In the genomic region with DNA sequence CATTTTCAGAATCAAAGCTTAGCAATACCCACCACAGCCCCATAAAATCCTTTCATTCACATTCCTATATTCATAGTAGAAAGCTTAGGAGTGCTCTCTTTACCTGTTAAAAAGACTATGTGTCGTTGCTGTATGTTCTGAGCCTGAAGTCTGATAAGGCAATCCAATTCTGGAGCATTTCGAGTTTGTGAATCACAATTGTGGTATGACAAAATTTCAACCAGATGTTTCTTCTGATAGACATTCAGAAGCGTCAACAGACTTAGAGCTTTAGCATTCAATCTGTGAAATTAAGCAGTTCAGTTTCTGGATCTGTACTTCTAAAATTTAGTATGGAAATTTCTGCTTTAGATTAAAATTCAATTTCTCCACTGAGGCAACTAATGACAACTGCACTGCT, we compare ENCODE assay signal across 14 cellular contexts. TPM values are rescaled to one million over a fixed set of nuclear protein-coding genes. Genes with fewer than 3 reads are reported as not detected.
DNase-seq lines count a peak whose midpoint lies in the region; ATAC-seq and TF ChIP-seq lines count a peak whose summit lies in the region.
"Had no signal": no experiment of that assay in that cellular context is flagged by ENCODE, and none has a peak within 500 bp of the region (broad histone marks: within the 10 kb centered on the region; RNA-seq: fewer than 3 reads in every experiment).

No MANE protein-coding gene starts in this region.

- H3K79me2 ChIP-seq in SK-N-SH (ENCODE audit: insufficient read depth) = no peaks in the 10 kb centered on the region

- no peak for TF ChIP-seq EP300 in SK-N-SH (IDR thresholded peaks at IDR 0.05; ENCODE audit: borderline replicate concordance in 1 of 2, low read depth in 1 of 2, low read length in 1 of 2)

- no peak overlapping the region for H3K9ac ChIP-seq in SK-N-SH

- H3K36me3 Mint-ChIP-seq in natural killer cell = peaks cover 23% of the 10 kb centered on the region
- peaks cover 25% of the 10 kb centered on the region for H3K36me3 Mint-ChIP-seq in natural killer cell treated with Interleukin-12 subunit alpha and Interleukin-12 subunit beta and Interleukin-15 and Interleukin-18, amount 100 ng/mL, for 72 hours
- H3K36me3 Mint-ChIP-seq in stimulated activated effector memory CD8-positive, alpha-beta T cell treated with anti-CD3 and anti-CD28 coated beads, Interleukin-12 subunit alpha, Interleukin-12 subunit beta, amount 100 ng/mL, for 72 hours = peaks cover 97% of the 10 kb centered on the region

- intact Hi-C loops in natural killer cell (cut with micrococcal nuclease) = no loop called here

- peaks cover 5 to 8% of the 10 kb centered on the region in 2 donors for H3K4me1 Mint-ChIP-seq in natural killer cell
- H3K4me1 Mint-ChIP-seq in natural killer cell treated with Interleukin-12 subunit alpha and Interleukin-12 subunit beta and Interleukin-15 and Interleukin-18, amount 100 ng/mL, for 72 hours (ENCODE audit: low read depth in 2 of 2) = peaks cover 6 to 8% of the 10 kb centered on the region in 2 donors
- peaks cover 16% of the 10 kb centered on the region for H3K4me1 Mint-ChIP-seq in stimulated activated effector memory CD8-positive, alpha-beta T cell treated with anti-CD3 and anti-CD28 coated beads, Interleukin-12 subunit alpha, Interleukin-12 subunit beta, amount 100 ng/mL, for 72 hours
- H3K4me1 Mint-ChIP-seq: B cell had no signal

- TF ChIP-seq CTCF in natural killer cell (IDR thresholded peaks at IDR 0.05) = no peak
- no peak for TF ChIP-seq CTCF in SK-N-SH (IDR thresholded peaks at IDR 0.05)

- H3K27me3 ChIP-seq in SK-N-SH (ENCODE audit: insufficient read depth) = no peaks in the 10 kb centered on the region
- H3K27me3 ChIP-seq: stomach had no signal

- H3K9me3 Mint-ChIP-seq in natural killer cell = no peaks in the 10 kb centered on the region
- H3K9me3 Mint-ChIP-seq in natural killer cell treated with Interleukin-12 subunit alpha and Interleukin-12 subunit beta and Interleukin-15 and Interleukin-18, amount 100 ng/mL, for 72 hours = no peaks in the 10 kb centered on the region
- no peaks in the 10 kb centered on the region for H3K9me3 Mint-ChIP-seq in stimulated activated effector memory CD8-positive, alpha-beta T cell treated with anti-CD3 and anti-CD28 coated beads, Interleukin-12 subunit alpha, Interleukin-12 subunit beta, amount 100 ng/mL, for 72 hours

- H3K36me3 ChIP-seq in SK-N-SH (replicated peaks in 1 of 2; ENCODE audit: control insufficient read depth in 1 of 2, insufficient read depth in 2 of 2, low read length in 1 of 2) = peaks cover 85 to 86% of the 10 kb centered on the region in 2 experiments

- CTCF ChIA-PET in SK-N-SH (lab: Yijun Ruan, JAX) = interaction anchor here (1.5 kb wide), 1 partner anchor 13 kb away, joined by 3 read pairs; no protein-coding TSS in a partner anchor

- peak overlapping the region; percentile 10 to 48 for H3K27ac Mint-ChIP-seq in natural killer cell
- H3K27ac Mint-ChIP-seq in natural killer cell treated with Interleukin-12 subunit alpha and Interleukin-12 subunit beta and Interleukin-15 and Interleukin-18, amount 100 ng/mL, for 72 hours = no peak overlapping the region
- H3K27ac Mint-ChIP-seq in stimulated activated effector memory CD8-positive, alpha-beta T cell treated with anti-CD3 and anti-CD28 coated beads, Interleukin-12 subunit alpha, Interleukin-12 subunit beta, amount 100 ng/mL, for 72 hours = peak overlapping the region; percentile 72
- H3K27ac Mint-ChIP-seq: B cell had no signal

- H3F3A ChIP-seq in SK-N-SH (replicated peaks; ENCODE audit: insufficient read depth) = peaks cover 37% of the 10 kb centered on the region

- ATAC-seq in natural killer cell = no peak
- no peak for ATAC-seq in natural killer cell treated with Interleukin-12 subunit alpha and Interleukin-12 subunit beta and Interleukin-15 and Interleukin-18, amount 100 ng/mL, for 72 hours
- ATAC-seq in stimulated activated effector memory CD8-positive, alpha-beta T cell treated with anti-CD3 and anti-CD28 coated beads, Interleukin-12 subunit alpha, Interleukin-12 subunit beta, amount 100 ng/mL, for 72 hours = no peak
- ATAC-seq: left colon, psoas muscle had no signal

- H3K4me3 ChIP-seq in SK-N-SH (ENCODE audit: low read depth in 2 of 2, low read length in 1 of 2) = no peak overlapping the region
- H3K4me3 ChIP-seq: psoas muscle, stomach had no signal

- DNase-seq in natural killer cell = no peak
- no peak for DNase-seq in natural killer cell treated with Interleukin-12 subunit alpha and Interleukin-12 subunit beta and Interleukin-15 and Interleukin-18, amount 100 ng/mL, for 72 hours (ENCODE audit: low spot score)
- DNase-seq in SK-N-SH = no peak
- DNase-seq in fibroblast of peridontal ligament (ENCODE audit: extremely low read depth) = peak; percentile 78
- no peak for DNase-seq in stimulated activated effector memory CD8-positive, alpha-beta T cell treated with anti-CD3 and anti-CD28 coated beads, Interleukin-12 subunit alpha, Interleukin-12 subunit beta, amount 100 ng/mL, for 72 hours (ENCODE audit: low spot score in 2 of 2)
- DNase-seq in DMS153 (lab: John Stamatoyannopoulos, UW) = no peak
- no peak for DNase-seq in SKM-1 (lab: John Stamatoyannopoulos, UW; ENCODE audit: unreplicated experiment)
- DNase-seq in DMS153 treated with DMSO at 0.1 percent for 48 hours (lab: John Stamatoyannopoulos, UW; ENCODE audit: unreplicated experiment) = no peak
- DNase-seq: activated CD4-positive, alpha-beta T cell treated with anti-CD3 and anti-CD28 coated beads, Interleukin-2, amount 50 U/mL, for 48 hours; activated effector memory CD4-positive, alpha-beta T cell treated with Interleukin-2 at 50 U/mL for 16 hours; left colon; psoas muscle; stomach had no signal

- H3K9me3 ChIP-seq in SK-N-SH = no peaks in the 10 kb centered on the region
- H3K9me3 ChIP-seq: psoas muscle, stomach had no signal

- POLR2A ChIA-PET in SK-N-SH (lab: Yijun Ruan, JAX) = no interaction called here

- TF ChIP-seq RAD21 in SK-N-SH (IDR thresholded peaks at IDR 0.05; ENCODE audit: low read length) = no peak

- no peaks in the 10 kb centered on the region for H3K9me2 ChIP-seq in SK-N-SH

- peak overlapping the region; percentile 3 to 16; a peak in 3 of 4 replicates for H3K27ac ChIP-seq in SK-N-SH (ENCODE audit: low read depth in 2 of 2, low read length in 1 of 2)
- H3K27ac ChIP-seq: psoas muscle had no signal

- no peaks in the 10 kb centered on the region for H4K20me1 ChIP-seq in SK-N-SH (ENCODE audit: insufficient read depth)

- no peak overlapping the region for H3K4me2 ChIP-seq in SK-N-SH

- no peak overlapping the region for H3K4me3 Mint-ChIP-seq in natural killer cell
- no peak overlapping the region for H3K4me3 Mint-ChIP-seq in natural killer cell treated with Interleukin-12 subunit alpha and Interleukin-12 subunit beta and Interleukin-15 and Interleukin-18, amount 100 ng/mL, for 72 hours
- H3K4me3 Mint-ChIP-seq in stimulated activated effector memory CD8-positive, alpha-beta T cell treated with anti-CD3 and anti-CD28 coated beads, Interleukin-12 subunit alpha, Interleukin-12 subunit beta, amount 100 ng/mL, for 72 hours = no peak overlapping the region
- H3K4me3 Mint-ChIP-seq: B cell had no signal

- no peaks in the 10 kb centered on the region for H3K4me1 ChIP-seq in SK-N-SH (ENCODE audit: control insufficient read depth in 1 of 2, insufficient read depth in 2 of 2, low read depth in 1 of 2, low read length in 1 of 2)
- H3K4me1 ChIP-seq: psoas muscle had no signal

- H2AFZ ChIP-seq in SK-N-SH (ENCODE audit: low read depth) = no peak overlapping the region

- no peaks in the 10 kb centered on the region for H3K27me3 Mint-ChIP-seq in natural killer cell (ENCODE audit: low read depth in 2 of 2)
- H3K27me3 Mint-ChIP-seq in natural killer cell treated with Interleukin-12 subunit alpha and Interleukin-12 subunit beta and Interleukin-15 and Interleukin-18, amount 100 ng/mL, for 72 hours = no peaks in the 10 kb centered on the region
- H3K27me3 Mint-ChIP-seq: B cell had no signal

- 34% methylated on average over 3 of the region's 3 CpGs for WGBS in SK-N-SH (ENCODE audit: low lambda C conversion rate)

TF ChIP-seq in SK-N-SH, 30 proteins besides CTCF, POLR2A, EP300 and RAD21:
- 0 out of 2 replicates have a peak, but pooled peaks have one; percentile 15 for TF ChIP-seq TCF12 (IDR thresholded peaks at IDR 0.05)
- no peak for TF ChIP-seq TAF1 (IDR thresholded peaks at IDR 0.05; ENCODE audit: borderline replicate concordance, low read depth, low read length)

RNA-seq across cellular contexts. Expression of gene TASOR, which starts 58.3 kb away (rescaled TPM):
- 10 to 100 TPM; 73.5 to 96.4 (median 81.8) TPM for total RNA-seq in natural killer cell
- 10 to 100 TPM; 50.4 to 56.4 TPM for total RNA-seq in natural killer cell treated with Interleukin-12 subunit alpha and Interleukin-12 subunit beta and Interleukin-15 and Interleukin-18, amount 100 ng/mL, for 72 hours
- polyA plus RNA-seq in SK-N-SH (2012; rRNA removed) = 15.3 and 20.3 TPM in 2 replicates
- 20.9 and 24.6 TPM in 2 replicates for polyA plus RNA-seq in SK-N-SH (2012; cell fraction: cytosol; rRNA removed)
- polyA plus RNA-seq in SK-N-SH (2012; cell fraction: nucleus; rRNA removed) = 14.9 and 33.7 TPM in 2 replicates

Comparison
In these comparisons a context has a peak if more than half of its experiments do, and no peak if none do; other contexts are left out.
1. H3K27ac Mint-ChIP-seq: peak in natural killer cell (2 of 2) and stimulated activated effector memory CD8-positive, alpha-beta T cell treated with anti-CD3 and anti-CD28 coated beads, Interleukin-12 subunit alpha, Interleukin-12 subunit beta, amount 100 ng/mL, for 72 hours (single experiment); none in natural killer cell treated with Interleukin-12 subunit alpha and Interleukin-12 subunit beta and Interleukin-15 and Interleukin-18, amount 100 ng/mL, for 72 hours (0 of 2).